ENCODE assay signal across 16 cellular contexts in genomic region chr22:32780726-32781310, GRCh38. TPM values are rescaled to one million over a fixed set of nuclear protein-coding genes. Genes with fewer than 3 reads are reported as not detected.
DNase-seq lines count a peak whose midpoint lies in the region; ATAC-seq and TF ChIP-seq lines count a peak whose summit lies in the region.
"Had no signal": no experiment of that assay in that cellular context is flagged by ENCODE, and none has a peak within 500 bp of the region (broad histone marks: within the 10 kb centered on the region; RNA-seq: fewer than 3 reads in every experiment).

No MANE protein-coding gene starts in this region.

- no peaks in the 10 kb centered on the region for H3K9me3 Mint-ChIP-seq in activated CD8-positive, alpha-beta T cell treated with anti-CD3 and anti-CD28 coated beads for 36 hours

- WGBS in heart left ventricle, 4 donors: 89 to 97% (median 95%) methylated on average over 2 of the region's 2 CpGs
- WGBS in esophagus muscularis mucosa: 91% methylated on average over 2 of the region's 2 CpGs
- no CpG with 5 or more reads among the region's 2 CpGs for WGBS in trophoblast cell (ENCODE audit: extremely low coverage, insufficient coverage, insufficient read length)

- CTCF ChIA-PET in activated CD8-positive, alpha-beta T cell treated with anti-CD3 and anti-CD28 coated beads for 36 hours (lab: Charles Lee): interaction anchor here (0.6 kb wide), 1 partner anchor 381 kb away, joined by 3 read pairs; no protein-coding TSS in a partner anchor

- H3K18ac ChIP-seq in trophoblast cell (ENCODE audit: low read length): no peak overlapping the region

- intact Hi-C loops in left ventricle myocardium inferior (cut with micrococcal nuclease) (no loop called here), heart left ventricle (cut with DNase I) (no loop called here), esophagus muscularis mucosa (cut with DNase I) (no loop called here)
- intact Hi-C loops in activated CD8-positive, alpha-beta T cell treated with anti-CD3 and anti-CD28 coated beads for 36 hours (cut with micrococcal nuclease): no loop called here

- H2BK5ac ChIP-seq in trophoblast cell (ENCODE audit: low read depth, low read length, poor library complexity): peak overlapping the region; percentile 94

- H3K27me3 Mint-ChIP-seq in activated CD8-positive, alpha-beta T cell treated with anti-CD3 and anti-CD28 coated beads for 36 hours: peaks cover 6% of the 10 kb centered on the region

- H3K79me2 ChIP-seq in trophoblast cell (ENCODE audit: control insufficient read depth, insufficient read depth, low read length, poor library complexity): no peaks in the 10 kb centered on the region

- no peak overlapping the region for H3K27ac Mint-ChIP-seq in activated CD8-positive, alpha-beta T cell treated with anti-CD3 and anti-CD28 coated beads for 36 hours

- H3K36me3 ChIP-seq in left ventricle myocardium inferior: no peaks in the 10 kb centered on the region
- no peaks in the 10 kb centered on the region for H3K36me3 ChIP-seq in heart left ventricle
- H3K36me3 ChIP-seq in esophagus muscularis mucosa: no peaks in the 10 kb centered on the region
- no peaks in the 10 kb centered on the region for H3K36me3 ChIP-seq in trophoblast cell (ENCODE audit: control insufficient read depth in 1 of 2, insufficient read depth in 2 of 2, low read length in 2 of 2)

- peak overlapping the region; percentile 21 for H2AK5ac ChIP-seq in trophoblast cell (ENCODE audit: low read length)

- H3K14ac ChIP-seq in trophoblast cell (ENCODE audit: low read length): peak overlapping the region; percentile 33

- no peak for ATAC-seq in heart left ventricle
- no peak for ATAC-seq in activated CD8-positive, alpha-beta T cell treated with anti-CD3 and anti-CD28 coated beads for 36 hours
- ATAC-seq: K562 had no signal

- no peak overlapping the region for H4K12ac ChIP-seq in trophoblast cell (ENCODE audit: low read depth, low read length)

- H2BK12ac ChIP-seq in trophoblast cell (ENCODE audit: low read length): peak overlapping the region; percentile 99

- POLR2A ChIA-PET in activated CD8-positive, alpha-beta T cell treated with anti-CD3 and anti-CD28 coated beads for 36 hours (lab: Charles Lee): no interaction called here

- H3K4me3 Mint-ChIP-seq in activated CD8-positive, alpha-beta T cell treated with anti-CD3 and anti-CD28 coated beads for 36 hours: no peak overlapping the region

- H4K91ac ChIP-seq in trophoblast cell (ENCODE audit: low read depth, low read length): peak overlapping the region; percentile 91

- H3K9me3 ChIP-seq in left ventricle myocardium inferior (replicated peaks): no peaks in the 10 kb centered on the region
- no peaks in the 10 kb centered on the region for H3K9me3 ChIP-seq in heart left ventricle
- no peaks in the 10 kb centered on the region for H3K9me3 ChIP-seq in esophagus muscularis mucosa
- no peaks in the 10 kb centered on the region for H3K9me3 ChIP-seq in trophoblast cell (ENCODE audit: insufficient read depth, low read depth, low read length)

- H3K4me1 ChIP-seq in left ventricle myocardium inferior (peaks cover under 1% of the 10 kb centered on the region), heart left ventricle (peaks cover 0 to 10% (median 0%) of the 10 kb centered on the region in 12 donors), esophagus muscularis mucosa (peaks cover 0 to 41% (median 21%) of the 10 kb centered on the region in 4 donors), trophoblast cell (ENCODE audit: control insufficient read depth in 1 of 2, insufficient read depth in 2 of 2, low read length in 2 of 2) (peaks cover 31 to 35% of the 10 kb centered on the region in 2 experiments)

- TF ChIP-seq EP300 in esophagus muscularis mucosa (IDR thresholded peaks at IDR 0.05): no peak

- H3K4me1 Mint-ChIP-seq in activated CD8-positive, alpha-beta T cell treated with anti-CD3 and anti-CD28 coated beads for 36 hours (ENCODE audit: low read depth): no peaks in the 10 kb centered on the region

- no peaks in the 10 kb centered on the region for H3K36me3 Mint-ChIP-seq in activated CD8-positive, alpha-beta T cell treated with anti-CD3 and anti-CD28 coated beads for 36 hours (ENCODE audit: low read depth)

- H2AFZ ChIP-seq in trophoblast cell (ENCODE audit: insufficient read depth, low read length, poor library complexity): no peak overlapping the region

- TF ChIP-seq CTCF in left ventricle myocardium inferior (IDR thresholded peaks at IDR 0.05; ENCODE audit: borderline replicate concordance): no peak
- TF ChIP-seq CTCF in heart left ventricle (IDR thresholded peaks at IDR 0.05): no peak
- no peak for TF ChIP-seq CTCF in esophagus muscularis mucosa (IDR thresholded peaks at IDR 0.05)
- no peak for TF ChIP-seq CTCF in activated CD8-positive, alpha-beta T cell treated with anti-CD3 and anti-CD28 coated beads for 36 hours (IDR thresholded peaks at IDR 0.05)
- TF ChIP-seq CTCF in GM20000 (IDR thresholded peaks at IDR 0.05; ENCODE audit: extremely low read depth, missing control alignments): no peak

- peaks cover 48% of the 10 kb centered on the region for H3K79me1 ChIP-seq in trophoblast cell (ENCODE audit: low read length)

- H3K23ac ChIP-seq in trophoblast cell (ENCODE audit: low read length): no peak overlapping the region

- H2BK120ac ChIP-seq in trophoblast cell (ENCODE audit: insufficient read depth, low read length, poor library complexity): peak overlapping the region; percentile 95

- no peak for DNase-seq in left ventricle myocardium inferior
- DNase-seq in heart left ventricle: no peak
- DNase-seq in esophagus muscularis mucosa (ENCODE audit: extremely low spot score): no peak
- no peak for DNase-seq in trophoblast cell
- no peak for DNase-seq in SHP77 (lab: John Stamatoyannopoulos, UW)
- no peak for DNase-seq in kidney tubule cell (ENCODE audit: low spot score)
- no peak for DNase-seq in activated CD8-positive, alpha-beta T cell treated with anti-CD3 and anti-CD28 coated beads for 36 hours
- DNase-seq in GM20000 (ENCODE audit: low spot score): no peak
- DNase-seq: C1 segment of cervical spinal cord, COR-L47, EL, NCI-H1436, NCI-H2029, NCI-H748 treated with DMSO at 0.1 percent for 48 hours had no signal

- H3K4me3 ChIP-seq in left ventricle myocardium inferior (no peak overlapping the region), heart left ventricle (no peak overlapping the region), esophagus muscularis mucosa (no peak overlapping the region), trophoblast cell (ENCODE audit: low read depth, low read length) (no peak overlapping the region)
- H3K4me3 ChIP-seq: K562 had no signal

- peak overlapping the region; percentile 60 for H3K4ac ChIP-seq in trophoblast cell (ENCODE audit: low read depth, low read length)

- H3K27me3 ChIP-seq in left ventricle myocardium inferior (ENCODE audit: low read depth) (no peaks in the 10 kb centered on the region), heart left ventricle (no peaks in the 10 kb centered on the region), esophagus muscularis mucosa (no peaks in the 10 kb centered on the region), trophoblast cell (ENCODE audit: insufficient read depth, low read length) (no peaks in the 10 kb centered on the region)

- H3K4me2 ChIP-seq in trophoblast cell (ENCODE audit: low read length): no peak overlapping the region

- H3K27ac ChIP-seq in left ventricle myocardium inferior (replicated peaks): peak overlapping the region; percentile 42
- no peak overlapping the region for H3K27ac ChIP-seq in heart left ventricle
- H3K27ac ChIP-seq in esophagus muscularis mucosa (replicated peaks in 1 of 4): peak overlapping the region; percentile 3 to 60 (median 50)
- H3K27ac ChIP-seq in trophoblast cell (ENCODE audit: low read depth, low read length): peak overlapping the region; percentile 92
- H3K27ac ChIP-seq: HL-60 had no signal

- H4K8ac ChIP-seq in trophoblast cell (ENCODE audit: low read depth, low read length): no peak overlapping the region

- TF ChIP-seq POLR2A in heart left ventricle (IDR thresholded peaks at IDR 0.05) (no peak), esophagus muscularis mucosa (IDR thresholded peaks at IDR 0.05; ENCODE audit: low read depth) (no peak)

- H3K9ac ChIP-seq in trophoblast cell (ENCODE audit: low read length): no peak overlapping the region

RNA-seq across cellular contexts. Expression of gene TIMP3, which starts 20.7 kb away (rescaled TPM):
- 250 TPM for total RNA-seq in left ventricle myocardium inferior
- total RNA-seq in heart left ventricle: 100 to 1,000 TPM; 121 to 629 (median 187) TPM
- polyA plus RNA-seq in heart left ventricle: 100 to 1,000 TPM; 112 to 137 TPM
- 100 to 1,000 TPM; 566 to 898 (median 683) TPM for total RNA-seq in esophagus muscularis mucosa
- polyA plus RNA-seq in trophoblast cell (2013): 973 and 1,084 TPM in 2 replicates
- under 1 TPM; 0.07 TPM for total RNA-seq in activated CD8-positive, alpha-beta T cell treated with anti-CD3 and anti-CD28 coated beads for 36 hours

Comparison
In these comparisons a context has a peak if more than half of its experiments do, and no peak if none do; other contexts are left out.
1. H3K27ac ChIP-seq: peak in left ventricle myocardium inferior (single experiment), esophagus muscularis mucosa (4 of 4) and trophoblast cell (single experiment); none in heart left ventricle (0 of 12).
2. RNA of gene TIMP3, which starts 20.7 kb away (total RNA-seq): 566 to 898 TPM in esophagus muscularis mucosa, 250 TPM in left ventricle myocardium inferior (single experiment) and 121 to 629 TPM in heart left ventricle; 0.07 TPM in activated CD8-positive, alpha-beta T cell treated with anti-CD3 and anti-CD28 coated beads for 36 hours; every median in the first group is over 100 times any median in the second.